In genomic region chr2:86072271-86072858, GRCh38 we compare ENCODE assay signal across 8 cellular contexts. TPM values are rescaled to one million over a fixed set of nuclear protein-coding genes. Genes with fewer than 3 reads are reported as not detected.
DNase-seq lines count a peak whose midpoint lies in the region; ATAC-seq and TF ChIP-seq lines count a peak whose summit lies in the region.

No MANE protein-coding gene starts in this region.

- CTCF ChIA-PET in naive thymus-derived CD4-positive, alpha-beta T cell (lab: Charles Lee): interaction anchor here (0.6 kb wide), 1 partner anchor 219 kb away, joined by 3 read pairs; no protein-coding TSS in a partner anchor
- CTCF ChIA-PET in Calu3 (lab: Charles Lee): no interaction called here

- H3K4me1 ChIP-seq in naive thymus-derived CD4-positive, alpha-beta T cell (ENCODE audit: control insufficient read depth in 2 of 2, insufficient read depth in 2 of 2, low read length in 2 of 2): peaks cover 12 to 14% of the 10 kb centered on the region in 2 donors

- no peaks in the 10 kb centered on the region for H3K9me3 ChIP-seq in naive thymus-derived CD4-positive, alpha-beta T cell (ENCODE audit: control insufficient read depth in 2 of 3, low read length in 3 of 3)

- H3K36me3 ChIP-seq in naive thymus-derived CD4-positive, alpha-beta T cell (ENCODE audit: control insufficient read depth in 2 of 3, insufficient read depth in 3 of 3, low read length in 3 of 3): peaks cover 5 to 75% (median 9%) of the 10 kb centered on the region in 3 experiments

- H3K27ac ChIP-seq in 22Rv1 (peak overlapping the region; percentile 83), cingulate gyrus (ENCODE audit: low read depth, low read length) (peak overlapping the region; percentile 78)
- no peak overlapping the region for H3K27ac ChIP-seq in naive thymus-derived CD4-positive, alpha-beta T cell (ENCODE audit: low read depth, low read length)

- peaks cover 0 to 6% (median 0%) of the 10 kb centered on the region in 11 donors for H3K9me3 Mint-ChIP-seq in naive thymus-derived CD4-positive, alpha-beta T cell
- no peaks in the 10 kb centered on the region for H3K9me3 Mint-ChIP-seq in Calu3 (ENCODE audit: low read depth, unreplicated experiment)

- peaks cover 18 to 52% (median 36%) of the 10 kb centered on the region in 5 donors for H3K36me3 Mint-ChIP-seq in naive thymus-derived CD4-positive, alpha-beta T cell
- peaks cover 25% of the 10 kb centered on the region for H3K36me3 Mint-ChIP-seq in Calu3 (ENCODE audit: insufficient read depth, unreplicated experiment)

- peaks cover 10 to 37% (median 13%) of the 10 kb centered on the region in 7 donors for H3K4me1 Mint-ChIP-seq in naive thymus-derived CD4-positive, alpha-beta T cell
- H3K4me1 Mint-ChIP-seq in Calu3 (ENCODE audit: low read depth, unreplicated experiment): no peaks in the 10 kb centered on the region

- H3K27me3 Mint-ChIP-seq in naive thymus-derived CD4-positive, alpha-beta T cell: no peaks in the 10 kb centered on the region
- H3K27me3 Mint-ChIP-seq in Calu3 (ENCODE audit: unreplicated experiment): no peaks in the 10 kb centered on the region

- no peak overlapping the region for H3K4me3 ChIP-seq in naive thymus-derived CD4-positive, alpha-beta T cell (ENCODE audit: low read length)

- no peak overlapping the region for H3K4me3 Mint-ChIP-seq in naive thymus-derived CD4-positive, alpha-beta T cell
- H3K4me3 Mint-ChIP-seq in Calu3 (ENCODE audit: low read depth, unreplicated experiment): no peak overlapping the region

- DNase-seq in NCI-H2081 treated with DMSO at 0.1 percent for 48 hours (lab: John Stamatoyannopoulos, UW) (peak; percentile 18), GOT3 (lab: John Stamatoyannopoulos, UW) (no peak), occipital lobe (lab: John Stamatoyannopoulos, UW) (no peak), Calu3 (no peak)
- no peak for DNase-seq in naive thymus-derived CD4-positive, alpha-beta T cell

- peak; percentile 44 for ATAC-seq in GM19324 (IDR thresholded peaks at IDR 0.05; ENCODE audit: low FRiP score, unreplicated experiment)
- ATAC-seq in naive thymus-derived CD4-positive, alpha-beta T cell: peak; percentile 51

- intact Hi-C loops in naive thymus-derived CD4-positive, alpha-beta T cell (cut with micrococcal nuclease): no loop called here
- intact Hi-C loops in Calu3 (cut with micrococcal nuclease; ENCODE audit: unreplicated experiment): no loop called here

- POLR2A ChIA-PET in naive thymus-derived CD4-positive, alpha-beta T cell (lab: Charles Lee): interaction anchor here (0.9 kb wide), 1 partner anchor 240 kb away, joined by 3 read pairs; no protein-coding TSS in a partner anchor

- no TSS peak for BruUV-seq in Calu3 (replicated peaks; lab: Mats Ljungman, UMichigan)

- TF ChIP-seq CTCF in 22Rv1 (IDR thresholded peaks at IDR 0.05) (no peak), Calu3 (IDR thresholded peaks at IDR 0.05; ENCODE audit: unreplicated experiment) (no peak)

- no peaks in the 10 kb centered on the region for H3K27me3 ChIP-seq in naive thymus-derived CD4-positive, alpha-beta T cell (ENCODE audit: control insufficient read depth in 2 of 2, insufficient read depth in 2 of 2, low read length in 2 of 2)

- H3K27ac Mint-ChIP-seq in naive thymus-derived CD4-positive, alpha-beta T cell: peak overlapping the region in 7 of 9 donors; percentile 54 to 74 (median 59)
- H3K27ac Mint-ChIP-seq in Calu3 (ENCODE audit: unreplicated experiment): no peak overlapping the region

RNA-seq across cellular contexts. Expression of gene POLR1A, which starts 33.3 kb away (rescaled TPM):
- 10 to 100 TPM; 18.8 to 44.4 (median 21.7) TPM for total RNA-seq in naive thymus-derived CD4-positive, alpha-beta T cell
- 1 to 10 TPM; 2.9 to 5.1 TPM for polyA plus RNA-seq in naive thymus-derived CD4-positive, alpha-beta T cell
- total RNA-seq in occipital lobe (9.5 TPM), Calu3 (2022) (58.3 and 65.5 TPM in 2 replicates)

RNA-seq across cellular contexts. Expression of gene PTCD3, which starts 33.7 kb away (rescaled TPM):
- 100 to 1,000 TPM; 109 to 207 (median 163) TPM for total RNA-seq in naive thymus-derived CD4-positive, alpha-beta T cell
- polyA plus RNA-seq in naive thymus-derived CD4-positive, alpha-beta T cell: 10 to 100 TPM; 47.5 to 49.5 TPM
- 114 TPM for total RNA-seq in occipital lobe
- total RNA-seq in Calu3 (2022): 113 and 126 TPM in 2 replicates
